ENCODE assay signal across 10 cellular contexts in the genomic region with DNA sequence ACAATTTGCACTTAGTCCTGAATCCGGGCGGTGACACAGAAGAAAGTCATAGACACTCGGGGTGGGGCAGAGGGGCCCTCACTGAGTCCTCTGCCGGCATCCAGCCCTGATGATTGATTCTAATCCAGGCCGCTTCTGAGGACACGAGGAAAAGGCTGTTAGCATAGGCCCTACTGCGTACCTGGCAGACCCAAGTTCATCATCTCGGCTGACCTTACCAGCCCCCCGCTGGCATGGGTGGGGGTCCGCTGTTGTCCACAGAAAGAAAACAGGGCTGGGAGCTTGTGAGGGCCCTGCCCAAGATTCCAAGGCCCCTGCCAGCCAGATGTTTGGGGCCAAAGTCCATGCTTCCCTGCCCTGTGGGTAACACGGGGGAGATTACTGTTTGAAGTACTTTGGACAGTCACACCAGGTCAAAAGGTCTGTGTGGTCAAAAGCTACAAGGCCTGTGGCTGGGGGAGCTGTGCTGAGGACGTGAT. TPM values are rescaled to one million over a fixed set of nuclear protein-coding genes. Genes with fewer than 3 reads are reported as not detected.
A peak's percentile ranks its signal among the peaks of the same experiment; 100 is the strongest.
DNase-seq lines count a peak whose midpoint lies in the region; ATAC-seq, FAIRE-seq and TF ChIP-seq lines count a peak whose summit lies in the region.
"Had no signal": no experiment of that assay in that cellular context is flagged by ENCODE, and none has a peak within 500 bp of the region (broad histone marks: within the 10 kb centered on the region; RNA-seq: fewer than 3 reads in every experiment).

No MANE protein-coding gene starts in this region.

- no peak for TF ChIP-seq POLR2A in vagina (IDR thresholded peaks at IDR 0.05)

- H2BK120ac ChIP-seq in neuronal stem cell (ENCODE audit: low read depth, low read length): no peak overlapping the region

- H3K4me3 ChIP-seq in right atrium auricular region: no peak overlapping the region
- H3K4me3 ChIP-seq in neuronal stem cell (ENCODE audit: low read length in 2 of 2): no peak overlapping the region
- no peak overlapping the region for H3K4me3 ChIP-seq in vagina

- H2BK15ac ChIP-seq in neuronal stem cell (ENCODE audit: low read length): no peak overlapping the region

- H3K9ac ChIP-seq in neuronal stem cell (ENCODE audit: low read depth, low read length, poor library complexity): no peak overlapping the region

- H3K4ac ChIP-seq in neuronal stem cell (ENCODE audit: low read length): no peak overlapping the region

- H2BK5ac ChIP-seq in neuronal stem cell (ENCODE audit: low read length): no peak overlapping the region

- DNase-seq in right atrium auricular region (ENCODE audit: low spot score) (no peak), Right ventricle myocardium inferior (ENCODE audit: missing footprints) (no peak), epithelial cell of prostate (ENCODE audit: low read depth, low spot score) (no peak), neuronal stem cell (ENCODE audit: low spot score) (no peak), vagina (ENCODE audit: extremely low spot score in 2 of 2) (no peak), T-helper 2 cell (no peak), GM19239 (ENCODE audit: insufficient read length, low spot score) (no peak)
- no peak for DNase-seq in stimulated activated CD4-positive, alpha-beta T cell treated with anti-CD3 and anti-CD28 coated beads, Interleukin-15, amount 100 ng/mL, for 24 hours
- DNase-seq: NCI-H774; stimulated activated CD4-positive, alpha-beta T cell treated with anti-CD3 and anti-CD28 coated beads, Interleukin-4, amount 100 ng/mL, for 24 hours had no signal

- no peak overlapping the region for H2AK5ac ChIP-seq in neuronal stem cell (ENCODE audit: low read depth, low read length)

- ATAC-seq in Right ventricle myocardium inferior: no peak

- H3K27ac ChIP-seq in right atrium auricular region: peak overlapping the region; percentile 90 to 92
- peak overlapping the region; percentile 77 for H3K27ac ChIP-seq in epithelial cell of prostate
- no peak overlapping the region for H3K27ac ChIP-seq in neuronal stem cell (replicated peaks; ENCODE audit: low read length)
- peak overlapping the region; percentile 97 for H3K27ac ChIP-seq in vagina

- TF ChIP-seq CTCF in right atrium auricular region (IDR thresholded peaks at IDR 0.05) (no peak), vagina (IDR thresholded peaks at IDR 0.05) (no peak)

- H4K91ac ChIP-seq in neuronal stem cell (ENCODE audit: low read depth, low read length, poor library complexity): no peak overlapping the region

- intact Hi-C loops in Right ventricle myocardium inferior (cut with DNase I) (no loop called here), vagina (cut with DNase I) (no loop called here)

- H3K9me3 ChIP-seq in right atrium auricular region: no peaks in the 10 kb centered on the region
- H3K9me3 ChIP-seq in neuronal stem cell (replicated peaks in 1 of 2; ENCODE audit: control insufficient read depth in 2 of 2, insufficient read depth in 1 of 2, low read depth in 1 of 2, low read length in 2 of 2): no peaks in the 10 kb centered on the region
- no peaks in the 10 kb centered on the region for H3K9me3 ChIP-seq in vagina

- H3K4me2 ChIP-seq in neuronal stem cell (ENCODE audit: insufficient read depth, low read length, poor library complexity, severe bottlenecking): no peak overlapping the region

- H3K14ac ChIP-seq in neuronal stem cell (ENCODE audit: low read length): no peak overlapping the region

- no peak overlapping the region for H4K8ac ChIP-seq in neuronal stem cell (ENCODE audit: low read depth, low read length)

- no CpG with 5 or more reads among the region's 12 CpGs for WGBS in neuronal stem cell (ENCODE audit: extremely low coverage in 2 of 2, insufficient read length in 2 of 2, insufficient replicate concordance in 1 of 2), 2 donors

- peak overlapping the region; percentile 73 for H3K18ac ChIP-seq in neuronal stem cell (ENCODE audit: low read length)

- H3K27me3 ChIP-seq in right atrium auricular region (no peaks in the 10 kb centered on the region), neuronal stem cell (ENCODE audit: control insufficient read depth in 3 of 3, insufficient read depth in 3 of 3, low read depth in 1 of 3, low read length in 3 of 3) (no peaks in the 10 kb centered on the region), vagina (no peaks in the 10 kb centered on the region)

- no peak overlapping the region for H3K23ac ChIP-seq in neuronal stem cell (ENCODE audit: low read depth, low read length, poor library complexity)

- H3K36me3 ChIP-seq in right atrium auricular region (no peaks in the 10 kb centered on the region), neuronal stem cell (replicated peaks in 1 of 2; ENCODE audit: control insufficient read depth in 2 of 2, insufficient read depth in 2 of 2, low read length in 2 of 2) (peaks cover 0 to 14% of the 10 kb centered on the region in 2 donors), vagina (no peaks in the 10 kb centered on the region)

- no peak for FAIRE-seq in GM19239 (lab: Jason Lieb, UNC)

- H2AFZ ChIP-seq in neuronal stem cell (ENCODE audit: low read length): no peak overlapping the region

- peaks cover 2 to 77% of the 10 kb centered on the region in 2 donors for H3K4me1 ChIP-seq in right atrium auricular region
- H3K4me1 ChIP-seq in neuronal stem cell (ENCODE audit: control insufficient read depth in 2 of 2, insufficient read depth in 1 of 2, low read depth in 1 of 2, low read length in 2 of 2): peaks cover 3 to 11% of the 10 kb centered on the region in 2 donors
- H3K4me1 ChIP-seq in vagina: peaks cover 91% of the 10 kb centered on the region

- H3K79me1 ChIP-seq in neuronal stem cell (ENCODE audit: low read depth, low read length): peaks cover 10% of the 10 kb centered on the region

- no peak overlapping the region for H2BK12ac ChIP-seq in neuronal stem cell (ENCODE audit: low read length)

RNA-seq across cellular contexts. Expression of a gene that starts 24.5 kb away (rescaled TPM):
- 100 to 1,000 TPM in 1 of 2 donors, 10 to 100 TPM in 1; 70.7 to 113 TPM for total RNA-seq in right atrium auricular region
- total RNA-seq in Right ventricle myocardium inferior: 74.8 TPM
- 73.5 TPM for polyA plus RNA-seq in neuronal stem cell (2013, experiment 1 of 2)
- 73.3 TPM for polyA plus RNA-seq in neuronal stem cell (2013, experiment 2 of 2)
- 97.2 TPM for total RNA-seq in vagina
